In genomic region chr4:7026107-7026506, GRCh38 we compare ENCODE assay signal across 22 cellular contexts.
"Had no signal": no experiment of that assay in that cellular context is flagged by ENCODE, and none has a peak within 500 bp of the region (broad histone marks: within the 10 kb centered on the region; RNA-seq: fewer than 3 reads in every experiment).

No MANE protein-coding gene starts in this region.

- H3K36me3 ChIP-seq: ovary had no signal

- H3K9me3 Mint-ChIP-seq: memory B cell; natural killer cell; stimulated activated memory B cell treated with anti-CD40 and anti-IgM and Interleukin-4, amounts not matched to agents 10 μg/mL and 1 μg/mL and 100 μg/mL, for 72 hours had no signal

- H3K4me3 ChIP-seq: dorsolateral prefrontal cortex, esophagus muscularis mucosa, gastroesophageal sphincter, lung, ovary, right lobe of liver, smooth muscle cell, thoracic aorta, tibial nerve, upper lobe of left lung had no signal

- H3K4me1 ChIP-seq: esophagus muscularis mucosa, gastroesophageal sphincter, tibial nerve, upper lobe of left lung had no signal

- ATAC-seq: foreskin keratinocyte; gastroesophageal sphincter; left lobe of liver; natural killer cell; right lobe of liver; stimulated activated memory B cell treated with anti-CD40 and anti-IgM and Interleukin-4, amounts not matched to agents 10 μg/mL and 1 μg/mL and 100 μg/mL, for 72 hours; stimulated activated naive CD8-positive, alpha-beta T cell treated with anti-CD3 and anti-CD28 coated beads, Interleukin-15, Interleukin-2, amounts not matched to agents 100 U/mL and 50 U/mL, for 24 hours had no signal

- H3K9me3 ChIP-seq: esophagus muscularis mucosa, gastroesophageal sphincter, ovary, right lobe of liver, thoracic aorta, tibial nerve, upper lobe of left lung had no signal

- DNase-seq: cerebellar nuclear complex; dorsolateral prefrontal cortex; effector CD4-positive, alpha-beta T cell; foreskin keratinocyte; glutamatergic neuron; natural killer cell; occipital lobe; ovary; stimulated activated CD4-positive, alpha-beta T cell treated with anti-CD3 and anti-CD28 coated beads, Interleukin-2, amount 100 ng/mL, for 24 hours; stimulated activated CD4-positive, alpha-beta T cell treated with anti-CD3 and anti-CD28 coated beads, Interleukin-4, amount 100 ng/mL, for 24 hours; stimulated activated naive CD8-positive, alpha-beta T cell treated with anti-CD3 and anti-CD28 coated beads, Interleukin-15, Interleukin-2, amounts not matched to agents 100 U/mL and 50 U/mL, for 24 hours; upper lobe of left lung had no signal

- H3K27me3 Mint-ChIP-seq: memory B cell; stimulated activated memory B cell treated with anti-CD40 and anti-IgM and Interleukin-4, amounts not matched to agents 10 μg/mL and 1 μg/mL and 100 μg/mL, for 72 hours had no signal

- H3K4me3 Mint-ChIP-seq: memory B cell; natural killer cell; stimulated activated memory B cell treated with anti-CD40 and anti-IgM and Interleukin-4, amounts not matched to agents 10 μg/mL and 1 μg/mL and 100 μg/mL, for 72 hours had no signal

- H3K27ac Mint-ChIP-seq: memory B cell; natural killer cell; stimulated activated memory B cell treated with anti-CD40 and anti-IgM and Interleukin-4, amounts not matched to agents 10 μg/mL and 1 μg/mL and 100 μg/mL, for 72 hours had no signal

- H3K27me3 ChIP-seq: dorsolateral prefrontal cortex, esophagus muscularis mucosa, foreskin keratinocyte, gastroesophageal sphincter, ovary, right lobe of liver, tibial nerve, upper lobe of left lung had no signal
